In genomic region chr12:100473050-100473715, GRCh38 we compare ENCODE assay signal across 19 cellular contexts. TPM values are rescaled to one million over a fixed set of nuclear protein-coding genes. Genes with fewer than 3 reads are reported as not detected.
"Had no signal": no experiment of that assay in that cellular context is flagged by ENCODE, and none has a peak within 500 bp of the region (broad histone marks: within the 10 kb centered on the region; RNA-seq: fewer than 3 reads in every experiment).

No MANE protein-coding gene starts in this region.

- H3K4me3 ChIP-seq: body of pancreas, cardiac muscle cell, heart left ventricle, lower lobe of right lung, thoracic aorta had no signal

- H3K4me3 Mint-ChIP-seq: activated CD4-positive, alpha-beta memory T cell treated with anti-CD3 and anti-CD28 coated beads for 36 hours; activated naive CD4-positive, alpha-beta T cell treated with anti-CD3 and anti-CD28 coated beads for 36 hours; activated T-cell treated with anti-CD3 and anti-CD28 coated beads, Interleukin-2, amount 50 U/mL, for 72 hours; naive B cell; T-helper 17 cell; type B pancreatic cell had no signal

- H3K36me3 ChIP-seq: cardiac muscle cell, heart left ventricle, lower lobe of right lung, thoracic aorta had no signal

- H3K9me3 Mint-ChIP-seq: activated CD4-positive, alpha-beta memory T cell treated with anti-CD3 and anti-CD28 coated beads for 36 hours; activated naive CD4-positive, alpha-beta T cell treated with anti-CD3 and anti-CD28 coated beads for 36 hours; activated T-cell treated with anti-CD3 and anti-CD28 coated beads, Interleukin-2, amount 50 U/mL, for 72 hours; type B pancreatic cell had no signal

- H3K27ac ChIP-seq: cardiac muscle cell, epithelial cell of prostate, heart left ventricle, lower lobe of right lung, thoracic aorta had no signal

- H3K4me1 ChIP-seq: heart left ventricle, lower lobe of right lung had no signal

- H3K27me3 ChIP-seq: body of pancreas, cardiac muscle cell had no signal

- H3K4me1 Mint-ChIP-seq: naive B cell, T-helper 17 cell had no signal

- H3K9me3 ChIP-seq: body of pancreas, heart left ventricle, lower lobe of right lung, thoracic aorta had no signal

- DNase-seq: activated CD4-positive, alpha-beta memory T cell treated with anti-CD3 and anti-CD28 coated beads for 36 hours; activated CD4-positive, alpha-beta T cell treated with anti-CD3 and anti-CD28 coated beads for 48 hours; activated effector memory CD4-positive, alpha-beta T cell treated with Interleukin-2 at 50 U/mL for 16 hours; activated naive CD4-positive, alpha-beta T cell treated with anti-CD3 and anti-CD28 coated beads for 36 hours; activated T-cell treated with anti-CD3 and anti-CD28 coated beads, Interleukin-2, amount 50 U/mL, for 72 hours; heart left ventricle; lower lobe of right lung; naive B cell; stimulated activated CD4-positive, alpha-beta T cell treated with anti-CD3 and anti-CD28 coated beads, Interleukin-4, amount 100 ng/mL, for 24 hours; stimulated activated naive CD4-positive, alpha-beta T cell treated with Interleukin-2 at 50 U/mL for 16 hours; T-helper 17 cell had no signal

- ATAC-seq: activated T-cell treated with anti-CD3 and anti-CD28 coated beads, Interleukin-2, amount 50 U/mL, for 72 hours; heart left ventricle; T-helper 17 cell had no signal

- H3K36me3 Mint-ChIP-seq: activated CD4-positive, alpha-beta memory T cell treated with anti-CD3 and anti-CD28 coated beads for 36 hours; naive B cell; type B pancreatic cell had no signal

- H3K27ac Mint-ChIP-seq: activated CD4-positive, alpha-beta memory T cell treated with anti-CD3 and anti-CD28 coated beads for 36 hours; activated naive CD4-positive, alpha-beta T cell treated with anti-CD3 and anti-CD28 coated beads for 36 hours; activated T-cell treated with anti-CD3 and anti-CD28 coated beads, Interleukin-2, amount 50 U/mL, for 72 hours; naive B cell; T-helper 17 cell; type B pancreatic cell had no signal

RNA-seq across cellular contexts. Expression of gene NR1H4, which starts 0.5 kb away (rescaled TPM):
- total RNA-seq: activated CD4-positive, alpha-beta memory T cell treated with anti-CD3 and anti-CD28 coated beads for 36 hours; activated naive CD4-positive, alpha-beta T cell treated with anti-CD3 and anti-CD28 coated beads for 36 hours; activated T-cell treated with anti-CD3 and anti-CD28 coated beads, Interleukin-2, amount 50 U/mL, for 72 hours; cardiac muscle cell; heart left ventricle; lower lobe of right lung; mesenteric fat pad; osteoblast; T-helper 17 cell had no signal
- polyA plus RNA-seq: cardiac muscle cell, heart left ventricle, keratinocyte had no signal
